Comparison of ENCODE assay signal across 21 cellular contexts in genomic region chr10:4569132-4569531, GRCh38.
"Had no signal": no experiment of that assay in that cellular context is flagged by ENCODE, and none has a peak within 500 bp of the region (broad histone marks: within the 10 kb centered on the region; RNA-seq: fewer than 3 reads in every experiment).

No MANE protein-coding gene starts in this region.

- H3K9me3 Mint-ChIP-seq: endodermal cell; natural killer cell treated with Interleukin-12 subunit alpha and Interleukin-12 subunit beta and Interleukin-15 and Interleukin-18, amount 100 ng/mL, for 72 hours; stimulated activated effector memory CD8-positive, alpha-beta T cell treated with anti-CD3 and anti-CD28 coated beads, Interleukin-12 subunit alpha, Interleukin-12 subunit beta, amount 100 ng/mL, for 72 hours; type B pancreatic cell had no signal

- H3K4me3 ChIP-seq: coronary artery, heart right ventricle, pancreas, suprapubic skin, thyroid gland, uterus had no signal

- H3K27ac ChIP-seq: coronary artery, heart right ventricle, pancreas, suprapubic skin, thyroid gland, uterus had no signal

- H3K36me3 ChIP-seq: heart right ventricle, pancreas, suprapubic skin, thyroid gland, uterus had no signal

- H3K4me1 ChIP-seq: heart right ventricle, pancreas, suprapubic skin, thyroid gland, uterus had no signal

- H3K27me3 Mint-ChIP-seq: progenitor cell of endocrine pancreas, type B pancreatic cell had no signal

- H3K27me3 ChIP-seq: heart right ventricle, suprapubic skin, thyroid gland, uterus had no signal

- H3K9me3 ChIP-seq: heart right ventricle, pancreas, suprapubic skin, thyroid gland, uterus had no signal

- H3K4me1 Mint-ChIP-seq: stimulated activated effector memory CD8-positive, alpha-beta T cell treated with anti-CD3 and anti-CD28 coated beads, Interleukin-12 subunit alpha, Interleukin-12 subunit beta, amount 100 ng/mL, for 72 hours had no signal

- H3K36me3 Mint-ChIP-seq: natural killer cell treated with Interleukin-12 subunit alpha and Interleukin-12 subunit beta and Interleukin-15 and Interleukin-18, amount 100 ng/mL, for 72 hours; stimulated activated effector memory CD8-positive, alpha-beta T cell treated with anti-CD3 and anti-CD28 coated beads, Interleukin-12 subunit alpha, Interleukin-12 subunit beta, amount 100 ng/mL, for 72 hours; type B pancreatic cell had no signal

- DNase-seq: effector CD4-positive, alpha-beta T cell; endodermal cell; erythroblast; foreskin melanocyte; heart right ventricle; hypothalamus; kidney glomerular epithelial cell; occipital lobe; pancreas; right cardiac atrium; stimulated activated CD4-positive, alpha-beta T cell treated with anti-CD3 and anti-CD28 coated beads, Interleukin-4, amount 100 ng/mL, for 1 hour; stimulated activated CD8-positive, alpha-beta memory T cell treated with anti-CD3 and anti-CD28 coated beads, Interleukin-4, amount 100 ng/mL, for 48 hours; stimulated activated naive CD8-positive, alpha-beta T cell treated with anti-CD3 and anti-CD28 coated beads, Interleukin-15, Interleukin-2, amounts not matched to agents 100 U/mL and 50 U/mL, for 24 hours; thyroid gland; uterus had no signal

- ATAC-seq: pancreas; right cardiac atrium; stimulated activated effector memory CD8-positive, alpha-beta T cell treated with anti-CD3 and anti-CD28 coated beads, Interleukin-12 subunit alpha, Interleukin-12 subunit beta, amount 100 ng/mL, for 72 hours; stimulated activated naive CD8-positive, alpha-beta T cell treated with anti-CD3 and anti-CD28 coated beads, Interleukin-15, Interleukin-2, amounts not matched to agents 100 U/mL and 50 U/mL, for 24 hours had no signal

- H3K27ac Mint-ChIP-seq: endodermal cell; natural killer cell treated with Interleukin-12 subunit alpha and Interleukin-12 subunit beta and Interleukin-15 and Interleukin-18, amount 100 ng/mL, for 72 hours; progenitor cell of endocrine pancreas; stimulated activated effector memory CD8-positive, alpha-beta T cell treated with anti-CD3 and anti-CD28 coated beads, Interleukin-12 subunit alpha, Interleukin-12 subunit beta, amount 100 ng/mL, for 72 hours; type B pancreatic cell had no signal

- H3K4me3 Mint-ChIP-seq: endodermal cell; natural killer cell treated with Interleukin-12 subunit alpha and Interleukin-12 subunit beta and Interleukin-15 and Interleukin-18, amount 100 ng/mL, for 72 hours; stimulated activated effector memory CD8-positive, alpha-beta T cell treated with anti-CD3 and anti-CD28 coated beads, Interleukin-12 subunit alpha, Interleukin-12 subunit beta, amount 100 ng/mL, for 72 hours; type B pancreatic cell had no signal
